18 cellular contexts compared by ENCODE assay signal in the genomic region with DNA sequence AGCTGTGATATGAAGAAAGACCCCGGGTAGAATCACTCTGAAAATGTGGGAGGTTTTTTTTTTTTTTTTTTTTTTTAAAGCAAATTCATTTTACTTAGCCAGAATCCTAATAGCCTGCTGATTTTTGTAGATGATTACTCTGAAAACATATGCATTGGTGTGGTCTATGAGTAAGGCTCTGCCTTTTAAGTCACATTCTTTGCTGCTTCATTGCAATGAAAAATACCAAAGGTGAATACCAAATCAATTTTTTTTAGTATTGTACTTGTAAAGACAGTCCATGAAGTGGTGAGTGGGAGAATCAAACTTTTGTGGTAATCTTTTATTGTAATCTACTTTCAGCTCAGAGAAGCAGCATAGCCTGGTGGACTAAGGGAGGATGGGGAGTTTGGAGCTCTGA.
"Had no signal": no experiment of that assay in that cellular context is flagged by ENCODE, and none has a peak within 500 bp of the region (broad histone marks: within the 10 kb centered on the region; RNA-seq: fewer than 3 reads in every experiment).

No MANE protein-coding gene starts in this region.

- H3K9me3 ChIP-seq: adrenal gland, gastroesophageal sphincter, heart right ventricle, neutrophil, tibial nerve, vagina had no signal

- H3K4me1 ChIP-seq: adrenal gland, gastroesophageal sphincter, heart right ventricle, vagina had no signal

- H3K27ac Mint-ChIP-seq: natural killer cell, T-cell had no signal

- ATAC-seq: gastroesophageal sphincter, heart right ventricle, left ventricle myocardium superior, natural killer cell, T-cell had no signal

- H3K36me3 Mint-ChIP-seq: natural killer cell, T-cell had no signal

- H3K4me1 Mint-ChIP-seq: natural killer cell had no signal

- H3K27me3 ChIP-seq: adrenal gland, brain microvascular endothelial cell, gastroesophageal sphincter, heart right ventricle, neutrophil, tibial nerve, vagina had no signal

- H3K4me3 Mint-ChIP-seq: natural killer cell, T-cell had no signal

- H3K4me3 ChIP-seq: adrenal gland, gastroesophageal sphincter, heart right ventricle, tibial nerve, vagina had no signal

- H3K27ac ChIP-seq: adrenal gland, brain microvascular endothelial cell, gastroesophageal sphincter, heart right ventricle, neutrophil, tibial nerve, vagina had no signal

- DNase-seq: activated naive CD4-positive, alpha-beta T cell treated with anti-CD3 and anti-CD28 coated beads, Interleukin-2, amount 50 U/mL, for 16 hours; adrenal gland; brain microvascular endothelial cell; effector CD8-positive, alpha-beta T cell; heart right ventricle; left ventricle myocardium superior; natural killer cell; posterior cingulate gyrus; stimulated activated CD4-positive, alpha-beta T cell treated with anti-CD3 and anti-CD28 coated beads, Interleukin-15, amount 100 ng/mL, for 24 hours; stimulated activated CD4-positive, alpha-beta T cell treated with anti-CD3 and anti-CD28 coated beads, Interleukin-4, amount 100 ng/mL, for 1 hour; stimulated activated naive CD4-positive, alpha-beta T cell treated with Interleukin-2 at 50 U/mL for 16 hours; substantia nigra; T-cell; T-helper 9 cell had no signal

- H3K36me3 ChIP-seq: adrenal gland, brain microvascular endothelial cell, gastroesophageal sphincter, heart right ventricle, neutrophil, tibial nerve, vagina had no signal

- H3K9me3 Mint-ChIP-seq: natural killer cell, T-cell had no signal
